18 cellular contexts compared by ENCODE assay signal in genomic region chr20:47191074-47191673, GRCh38.
DNase-seq lines count a peak whose midpoint lies in the region; ATAC-seq and TF ChIP-seq lines count a peak whose summit lies in the region.
"Had no signal": no experiment of that assay in that cellular context is flagged by ENCODE, and none has a peak within 500 bp of the region (broad histone marks: within the 10 kb centered on the region; RNA-seq: fewer than 3 reads in every experiment).

No MANE protein-coding gene starts in this region.

- CTCF ChIA-PET in HEK293 (lab: Yijun Ruan, JAX), result interaction anchor here (0.5 to 1.2 kb wide), 4 partner anchors 82 to 430 kb away, joined by 3 read pairs; no protein-coding TSS in a partner anchor

- no peak overlapping the region for H3K4me3 ChIP-seq in HEK293 (ENCODE audit: low read depth, low read length)
- H3K4me3 ChIP-seq: dorsolateral prefrontal cortex, esophagus muscularis mucosa, Peyer's patch, upper lobe of right lung had no signal

- H3K9me3 ChIP-seq in HEK293 (ENCODE audit: control insufficient read depth, insufficient read depth, low read depth, low read length), result no peaks in the 10 kb centered on the region
- H3K9me3 ChIP-seq: esophagus muscularis mucosa, Peyer's patch, upper lobe of right lung had no signal

- no peak for TF ChIP-seq CTCF in HEK293 (tag by site-specific recombination; IDR thresholded peaks at IDR 0.05)

- H3K27ac ChIP-seq in HEK293 (ENCODE audit: extremely low read depth, low read depth, low read length), result no peak overlapping the region
- H3K27ac ChIP-seq: dorsolateral prefrontal cortex, esophagus muscularis mucosa, Peyer's patch, upper lobe of right lung, VCaP had no signal

- no peak for ATAC-seq in HG03175 (IDR thresholded peaks at IDR 0.05; ENCODE audit: unreplicated experiment)
- ATAC-seq: sciatic nerve, T-cell, upper lobe of right lung had no signal

- POLR2A ChIA-PET in HEK293 (lab: Yijun Ruan, JAX), result no interaction called here

- DNase-seq in COLO829 (ENCODE audit: low spot score) (peak; percentile 49), SW480 (ENCODE audit: low spot score) (peak; percentile 79), iris pigment epithelial cell (ENCODE audit: low read depth) (peak; percentile 35), RPMI8226 (no peak), middle frontal gyrus (ENCODE audit: extremely low spot score, low spot score) (no peak)
- DNase-seq: activated CD4-positive, alpha-beta memory T cell treated with anti-CD3 and anti-CD28 coated beads, Interleukin-2, amount 10 ng/mL, durations not matched to agents 7 days and 5 days; activated naive CD8-positive, alpha-beta T cell treated with anti-CD3 and anti-CD28 coated beads, Interleukin-2, amount 10 ng/mL, durations not matched to agents 7 days and 5 days; activated T-cell treated with anti-CD3 and anti-CD28 coated beads, Interleukin-2, amount 50 U/mL, for 24 hours; dorsolateral prefrontal cortex; NCI-H1436 treated with DMSO at 0.1 percent for 48 hours; Peyer's patch; T-cell; upper lobe of right lung had no signal

- H3K4me1 ChIP-seq in HEK293 (ENCODE audit: control insufficient read depth, insufficient read depth, low read length), result no peaks in the 10 kb centered on the region
- H3K4me1 ChIP-seq: Peyer's patch, upper lobe of right lung had no signal

- no peaks in the 10 kb centered on the region for H3K36me3 ChIP-seq in HEK293 (ENCODE audit: control insufficient read depth in 2 of 2, insufficient read depth in 1 of 2, low read length in 2 of 2)
- H3K36me3 ChIP-seq: Peyer's patch, upper lobe of right lung had no signal

TF ChIP-seq in HEK293, 187 proteins besides CTCF, POLR2A, EP300 and RAD21:
- peak; percentile 99 for TF ChIP-seq ZNF366 (tag by site-specific recombination; conservative IDR thresholded peaks at IDR 0.05)
- TF ChIP-seq ZNF518A (tag by site-specific recombination; conservative IDR thresholded peaks at IDR 0.05; ENCODE audit: low read depth), result no peak
- TF ChIP-seq ZBTB17 (tag by site-specific recombination; IDR thresholded peaks at IDR 0.05), result peak; percentile 89
- 0 out of 2 replicates have a peak, but pooled peaks have one; percentile 49 for TF ChIP-seq ZNF280D (tag by site-specific recombination; IDR thresholded peaks at IDR 0.05)

Comparison
In these comparisons a context has a peak if more than half of its experiments do, and no peak if none do; other contexts are left out.
1. DNase-seq: peak in COLO829 (single experiment), SW480 (single experiment) and iris pigment epithelial cell (single experiment); none in RPMI8226 (single experiment) and middle frontal gyrus (single experiment).